20 cellular contexts compared by ENCODE assay signal in genomic region chr16:56997264-56997663, GRCh38. TPM values are rescaled to one million over a fixed set of nuclear protein-coding genes. Genes with fewer than 3 reads are reported as not detected.
DNase-seq lines count a peak whose midpoint lies in the region; ATAC-seq, FAIRE-seq and TF ChIP-seq lines count a peak whose summit lies in the region.
"Had no signal": no experiment of that assay in that cellular context is flagged by ENCODE, and none has a peak within 500 bp of the region (broad histone marks: within the 10 kb centered on the region; RNA-seq: fewer than 3 reads in every experiment).

No MANE protein-coding gene starts in this region.

- POLR2A ChIA-PET in A549 (lab: Yijun Ruan, JAX), result interaction anchor here (0.7 kb wide), 1 partner anchor 173 kb away, joined by 4 read pairs; no protein-coding TSS in a partner anchor
- POLR2A ChIA-PET in CD4-positive, alpha-beta T cell (lab: Charles Lee), result interaction anchor here (1.7 to 3.3 kb wide), 2 partner anchors 8 to 10 kb away, joined by 5 to 46 read pairs; partner anchors contain the start of gene NLRC5

- no peak for TF ChIP-seq POLR2A in A549 (IDR thresholded peaks at IDR 0.05; ENCODE audit: low read length)

- no peak for TF ChIP-seq RAD21 in A549 (conservative IDR thresholded peaks at IDR 0.05 in 1 of 2, IDR thresholded peaks at IDR 0.05 in 1 of 2)

- no peak for TF ChIP-seq CTCF in A549 (IDR thresholded peaks at IDR 0.05)
- no peak for TF ChIP-seq CTCF in CD4-positive, alpha-beta T cell (IDR thresholded peaks at IDR 0.05)

- no peaks in the 10 kb centered on the region for H3K9me3 Mint-ChIP-seq in CD4-positive, alpha-beta T cell
- no peaks in the 10 kb centered on the region for H3K9me3 Mint-ChIP-seq in activated T-cell treated with anti-CD3 and anti-CD28 coated beads, Interleukin-2, amount 50 U/mL, for 4 hours
- H3K9me3 Mint-ChIP-seq in immature natural killer cell, result no peaks in the 10 kb centered on the region

- no peak overlapping the region for H3K4me2 ChIP-seq in A549

- no peaks in the 10 kb centered on the region for H3K27me3 ChIP-seq in CD4-positive, alpha-beta T cell (ENCODE audit: control insufficient read depth, insufficient read depth, low read length)
- H3K27me3 ChIP-seq: body of pancreas, neutrophil, tibial nerve had no signal

- DNase-seq in A549 (ENCODE audit: low read depth in 1 of 2, low spot score in 1 of 2) (no peak), immature natural killer cell (no peak), pons (ENCODE audit: low spot score) (no peak)
- no peak for DNase-seq in CD4-positive, alpha-beta T cell
- DNase-seq in activated T-cell treated with anti-CD3 and anti-CD28 coated beads, Interleukin-2, amount 50 U/mL, for 4 hours, result no peak
- DNase-seq: activated CD8-positive, alpha-beta memory T cell treated with anti-CD3 and anti-CD28 coated beads for 24 hours; body of pancreas; Calu3; head of caudate nucleus; left ventricle myocardium superior; mucosa of descending colon; NCI-H1092; NCI-H524 treated with DMSO at 0.1 percent for 48 hours; retina; stimulated activated CD4-positive, alpha-beta T cell treated with anti-CD3 and anti-CD28 coated beads, Interleukin-15, amount 100 ng/mL, for 24 hours had no signal

- no peak for FAIRE-seq in A549 (lab: Jason Lieb, UNC)
- FAIRE-seq: colon had no signal

- H3K4me3 ChIP-seq in A549, result no peak overlapping the region
- H3K4me3 ChIP-seq: body of pancreas, mucosa of descending colon, tibial nerve had no signal

- intact Hi-C loops in CD4-positive, alpha-beta T cell (cut with DNase I, micrococcal nuclease), result no loop called here

- 76% methylated on average over 5 of the region's 5 CpGs for WGBS in A549 (ENCODE audit: missing lambda C conversion rate)

- H3K36me3 Mint-ChIP-seq in CD4-positive, alpha-beta T cell (ENCODE audit: low read depth), result peaks cover 78% of the 10 kb centered on the region
- peaks cover 16% of the 10 kb centered on the region for H3K36me3 Mint-ChIP-seq in activated T-cell treated with anti-CD3 and anti-CD28 coated beads, Interleukin-2, amount 50 U/mL, for 4 hours (ENCODE audit: insufficient read depth)
- peaks cover 6 to 20% (median 8%) of the 10 kb centered on the region in 3 donors for H3K36me3 Mint-ChIP-seq in immature natural killer cell

- ATAC-seq in A549 (no peak), HG02678 (IDR thresholded peaks at IDR 0.05; ENCODE audit: unreplicated experiment) (no peak), HG03039 (IDR thresholded peaks at IDR 0.05; ENCODE audit: unreplicated experiment) (no peak)
- no peak for ATAC-seq in CD4-positive, alpha-beta T cell (ENCODE audit: poor library complexity)
- ATAC-seq in activated T-cell treated with anti-CD3 and anti-CD28 coated beads, Interleukin-2, amount 50 U/mL, for 4 hours, result no peak
- ATAC-seq: body of pancreas, left ventricle myocardium superior, mucosa of descending colon had no signal

- no peaks in the 10 kb centered on the region for H3K27me3 Mint-ChIP-seq in CD4-positive, alpha-beta T cell
- H3K27me3 Mint-ChIP-seq in activated T-cell treated with anti-CD3 and anti-CD28 coated beads, Interleukin-2, amount 50 U/mL, for 4 hours (ENCODE audit: low read depth), result no peaks in the 10 kb centered on the region
- peaks cover 0 to 4% (median 0%) of the 10 kb centered on the region in 3 donors for H3K27me3 Mint-ChIP-seq in immature natural killer cell (ENCODE audit: low read depth in 3 of 3)

- TF ChIP-seq EP300 in A549 (IDR thresholded peaks at IDR 0.05), result no peak

- CTCF ChIA-PET in A549 (lab: Yijun Ruan, JAX), result no interaction called here
- CTCF ChIA-PET in CD4-positive, alpha-beta T cell (lab: Charles Lee), result interaction anchor here (1.1 to 2.7 kb wide), 3 partner anchors 8 to 33 kb away, joined by 3 to 13 read pairs (median 3); partner anchors contain the start of gene NLRC5

- peaks cover 13% of the 10 kb centered on the region; the same call in 2 of the 3 replicates for H3K4me1 ChIP-seq in A549
- H3K4me1 ChIP-seq: body of pancreas had no signal

- no peak overlapping the region for H3K27ac ChIP-seq in A549
- H3K27ac ChIP-seq in CD4-positive, alpha-beta T cell (ENCODE audit: low read depth, low read length), result peak overlapping the region; percentile 55
- H3K27ac ChIP-seq: body of pancreas, neutrophil, tibial nerve had no signal

- peak overlapping the region; percentile 4 for H3K4me3 Mint-ChIP-seq in CD4-positive, alpha-beta T cell
- peak overlapping the region; percentile 19 for H3K4me3 Mint-ChIP-seq in activated T-cell treated with anti-CD3 and anti-CD28 coated beads, Interleukin-2, amount 50 U/mL, for 4 hours
- peak overlapping the region; percentile 4 to 58 (median 33) for H3K4me3 Mint-ChIP-seq in immature natural killer cell

- peak overlapping the region; percentile 96 for H3K27ac Mint-ChIP-seq in CD4-positive, alpha-beta T cell
- peak overlapping the region; percentile 89 to 97 (median 94) for H3K27ac Mint-ChIP-seq in immature natural killer cell

- H3K4me1 Mint-ChIP-seq in CD4-positive, alpha-beta T cell (ENCODE audit: low read depth), result peaks cover 97% of the 10 kb centered on the region
- H3K4me1 Mint-ChIP-seq in activated T-cell treated with anti-CD3 and anti-CD28 coated beads, Interleukin-2, amount 50 U/mL, for 4 hours (ENCODE audit: low read depth), result peaks cover 90% of the 10 kb centered on the region
- H3K4me1 Mint-ChIP-seq in immature natural killer cell, result peaks cover 95 to 100% of the 10 kb centered on the region in 2 donors

- H3K9me3 ChIP-seq in A549, result no peaks in the 10 kb centered on the region
- H3K9me3 ChIP-seq in CD4-positive, alpha-beta T cell (ENCODE audit: control insufficient read depth, low read length), result no peaks in the 10 kb centered on the region
- H3K9me3 ChIP-seq: body of pancreas, mucosa of descending colon, neutrophil, tibial nerve had no signal

TF ChIP-seq in A549, 52 proteins besides CTCF, POLR2A, EP300 and RAD21:
- TF ChIP-seq ZFP36 (IDR thresholded peaks at IDR 0.05; ENCODE audit: borderline replicate concordance, partially characterized antibody), result peak; percentile 65
- no peak for TF ChIP-seq ELK1 (IDR thresholded peaks at IDR 0.05; ENCODE audit: low read depth, low read length)

RNA-seq across cellular contexts. Expression of gene NLRC5, which starts 7.9 kb away (rescaled TPM):
- polyA plus RNA-seq in A549 (2011; rRNA removed) (2.5 and 2.6 TPM in 2 replicates), A549 (2017; fragmentation: RNase III; extraction: RNeasy Plus Mini Kit Qiagen cat#74134 plus additional on column Dnase treatment) (3.4 to 3.6 TPM (median 3.5 TPM) in 3 replicates), immature natural killer cell (100 to 1,000 TPM in 1 of 3 donors, 10 to 100 TPM in 2; 18.2 to 151 (median 32.8) TPM)
- 2.0 and 2.9 TPM in 2 replicates for polyA plus RNA-seq in A549 (2012; cell fraction: cytosol; rRNA removed)
- polyA plus RNA-seq in A549 (2012; cell fraction: nucleus; rRNA removed), result 12.0 and 12.8 TPM in 2 replicates
- 8.2 and 9.3 TPM in 2 replicates for polyA minus RNA-seq in A549 (2011; rRNA and poly(A)+ RNA removed)
- total RNA-seq in CD4-positive, alpha-beta T cell, result 100 to 1,000 TPM; 424 to 434 TPM
- 100 to 1,000 TPM; 143 to 180 (median 158) TPM for total RNA-seq in activated T-cell treated with anti-CD3 and anti-CD28 coated beads, Interleukin-2, amount 50 U/mL, for 4 hours

RNA-seq across cellular contexts. Expression of gene CETP, which starts 35.5 kb away (rescaled TPM):
- polyA plus RNA-seq in A549 (2011; rRNA removed) (not detected in 2 replicates), A549 (2017; fragmentation: RNase III; extraction: RNeasy Plus Mini Kit Qiagen cat#74134 plus additional on column Dnase treatment) (not detected in 3 replicates), immature natural killer cell (under 1 TPM in 1 of 3 donors, not detected in 2; 0.22 TPM)
- polyA plus RNA-seq in A549 (2012; cell fraction: cytosol; rRNA removed), result not detected in 2 replicates
- not detected in 2 replicates for polyA plus RNA-seq in A549 (2012; cell fraction: nucleus; rRNA removed)
- polyA minus RNA-seq in A549 (2011; rRNA and poly(A)+ RNA removed), result not detected in 2 replicates
- not detected for total RNA-seq in CD4-positive, alpha-beta T cell
- under 1 TPM in 1 of 3 donors, not detected in 2; 0.11 TPM for total RNA-seq in activated T-cell treated with anti-CD3 and anti-CD28 coated beads, Interleukin-2, amount 50 U/mL, for 4 hours
- total RNA-seq: Calu3, tibial nerve had no signal
